ENCODE assay signal across 1 cellular context in the genomic region with DNA sequence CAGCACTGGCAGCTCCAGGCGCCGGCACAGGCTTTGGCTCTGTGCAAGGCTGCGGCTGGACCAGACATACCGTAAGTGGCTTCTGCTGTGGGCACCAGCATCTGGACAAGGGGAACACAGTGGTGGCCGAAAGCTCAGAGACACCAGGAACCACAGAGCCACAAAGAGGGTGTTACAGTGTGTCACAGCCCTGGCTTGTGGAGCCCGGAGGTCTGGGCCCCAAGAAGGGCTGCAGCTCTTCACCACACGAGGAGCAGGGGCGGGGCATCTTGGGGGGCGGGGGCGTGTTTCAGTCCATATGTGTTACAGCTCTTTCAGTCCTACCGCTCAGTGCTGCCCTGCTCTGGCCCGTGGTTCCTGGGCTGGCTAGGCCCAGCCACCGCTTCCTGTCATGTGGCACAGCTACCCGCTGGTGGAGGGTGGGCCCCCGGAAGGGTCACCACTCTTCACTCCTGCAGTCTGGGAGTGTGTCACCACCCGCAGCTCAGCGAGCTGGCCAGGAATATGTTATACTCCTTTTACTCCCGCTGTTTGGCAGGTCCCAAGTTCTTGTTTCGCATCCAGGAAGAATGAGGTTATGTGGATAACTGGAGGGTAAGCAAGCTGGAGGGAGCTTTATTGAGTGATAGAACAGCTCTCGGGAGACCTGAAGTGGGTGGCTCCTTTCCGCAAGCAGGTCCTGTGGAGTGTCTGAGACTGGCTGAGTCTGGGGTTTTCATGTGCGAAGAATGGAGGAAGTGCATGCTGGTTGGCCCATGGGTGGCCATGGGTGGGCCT.
TF ChIP-seq lines count a peak whose summit lies in the region.

No MANE protein-coding gene starts in this region.

TF ChIP-seq in HepG2, 621 proteins besides CTCF, POLR2A, EP300 and RAD21 (continued from another document and continues in another):
- TF ChIP-seq, protein P1, sequence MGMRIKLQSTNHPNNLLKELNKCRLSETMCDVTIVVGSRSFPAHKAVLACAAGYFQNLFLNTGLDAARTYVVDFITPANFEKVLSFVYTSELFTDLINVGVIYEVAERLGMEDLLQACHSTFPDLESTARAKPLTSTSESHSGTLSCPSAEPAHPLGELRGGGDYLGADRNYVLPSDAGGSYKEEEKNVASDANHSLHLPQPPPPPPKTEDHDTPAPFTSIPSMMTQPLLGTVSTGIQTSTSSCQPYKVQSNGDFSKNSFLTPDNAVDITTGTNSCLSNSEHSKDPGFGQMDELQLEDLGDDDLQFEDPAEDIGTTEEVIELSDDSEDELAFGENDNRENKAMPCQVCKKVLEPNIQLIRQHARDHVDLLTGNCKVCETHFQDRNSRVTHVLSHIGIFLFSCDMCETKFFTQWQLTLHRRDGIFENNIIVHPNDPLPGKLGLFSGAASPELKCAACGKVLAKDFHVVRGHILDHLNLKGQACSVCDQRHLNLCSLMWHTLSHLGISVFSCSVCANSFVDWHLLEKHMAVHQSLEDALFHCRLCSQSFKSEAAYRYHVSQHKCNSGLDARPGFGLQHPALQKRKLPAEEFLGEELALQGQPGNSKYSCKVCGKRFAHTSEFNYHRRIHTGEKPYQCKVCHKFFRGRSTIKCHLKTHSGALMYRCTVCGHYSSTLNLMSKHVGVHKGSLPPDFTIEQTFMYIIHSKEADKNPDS (CRISPR knock-in tag; IDR thresholded peaks at IDR 0.05): no peak
- TF ChIP-seq SRSF1 (optimal IDR thresholded peaks at IDR 0.05; ENCODE audit: low read depth, low read length): peak; percentile 21
- TF ChIP-seq ZNF468 (CRISPR knock-in tag; IDR thresholded peaks at IDR 0.05): no peak
- peak; percentile 57; the same call in 1 of the 2 replicates for TF ChIP-seq ZNF431 (CRISPR knock-in tag; IDR thresholded peaks at IDR 0.05; ENCODE audit: borderline replicate concordance, low read depth)
- TF ChIP-seq SKI (IDR thresholded peaks at IDR 0.05; ENCODE audit: partially characterized antibody): peak; percentile 77
- TF ChIP-seq, protein P2, sequence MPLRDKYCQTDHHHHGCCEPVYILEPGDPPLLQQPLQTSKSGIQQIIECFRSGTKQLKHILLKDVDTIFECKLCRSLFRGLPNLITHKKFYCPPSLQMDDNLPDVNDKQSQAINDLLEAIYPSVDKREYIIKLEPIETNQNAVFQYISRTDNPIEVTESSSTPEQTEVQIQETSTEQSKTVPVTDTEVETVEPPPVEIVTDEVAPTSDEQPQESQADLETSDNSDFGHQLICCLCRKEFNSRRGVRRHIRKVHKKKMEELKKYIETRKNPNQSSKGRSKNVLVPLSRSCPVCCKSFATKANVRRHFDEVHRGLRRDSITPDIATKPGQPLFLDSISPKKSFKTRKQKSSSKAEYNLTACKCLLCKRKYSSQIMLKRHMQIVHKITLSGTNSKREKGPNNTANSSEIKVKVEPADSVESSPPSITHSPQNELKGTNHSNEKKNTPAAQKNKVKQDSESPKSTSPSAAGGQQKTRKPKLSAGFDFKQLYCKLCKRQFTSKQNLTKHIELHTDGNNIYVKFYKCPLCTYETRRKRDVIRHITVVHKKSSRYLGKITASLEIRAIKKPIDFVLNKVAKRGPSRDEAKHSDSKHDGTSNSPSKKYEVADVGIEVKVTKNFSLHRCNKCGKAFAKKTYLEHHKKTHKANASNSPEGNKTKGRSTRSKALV (CRISPR knock-in tag; IDR thresholded peaks at IDR 0.05): peak; percentile 61; the same call in 1 of the 2 replicates
- TF ChIP-seq, protein P3, sequence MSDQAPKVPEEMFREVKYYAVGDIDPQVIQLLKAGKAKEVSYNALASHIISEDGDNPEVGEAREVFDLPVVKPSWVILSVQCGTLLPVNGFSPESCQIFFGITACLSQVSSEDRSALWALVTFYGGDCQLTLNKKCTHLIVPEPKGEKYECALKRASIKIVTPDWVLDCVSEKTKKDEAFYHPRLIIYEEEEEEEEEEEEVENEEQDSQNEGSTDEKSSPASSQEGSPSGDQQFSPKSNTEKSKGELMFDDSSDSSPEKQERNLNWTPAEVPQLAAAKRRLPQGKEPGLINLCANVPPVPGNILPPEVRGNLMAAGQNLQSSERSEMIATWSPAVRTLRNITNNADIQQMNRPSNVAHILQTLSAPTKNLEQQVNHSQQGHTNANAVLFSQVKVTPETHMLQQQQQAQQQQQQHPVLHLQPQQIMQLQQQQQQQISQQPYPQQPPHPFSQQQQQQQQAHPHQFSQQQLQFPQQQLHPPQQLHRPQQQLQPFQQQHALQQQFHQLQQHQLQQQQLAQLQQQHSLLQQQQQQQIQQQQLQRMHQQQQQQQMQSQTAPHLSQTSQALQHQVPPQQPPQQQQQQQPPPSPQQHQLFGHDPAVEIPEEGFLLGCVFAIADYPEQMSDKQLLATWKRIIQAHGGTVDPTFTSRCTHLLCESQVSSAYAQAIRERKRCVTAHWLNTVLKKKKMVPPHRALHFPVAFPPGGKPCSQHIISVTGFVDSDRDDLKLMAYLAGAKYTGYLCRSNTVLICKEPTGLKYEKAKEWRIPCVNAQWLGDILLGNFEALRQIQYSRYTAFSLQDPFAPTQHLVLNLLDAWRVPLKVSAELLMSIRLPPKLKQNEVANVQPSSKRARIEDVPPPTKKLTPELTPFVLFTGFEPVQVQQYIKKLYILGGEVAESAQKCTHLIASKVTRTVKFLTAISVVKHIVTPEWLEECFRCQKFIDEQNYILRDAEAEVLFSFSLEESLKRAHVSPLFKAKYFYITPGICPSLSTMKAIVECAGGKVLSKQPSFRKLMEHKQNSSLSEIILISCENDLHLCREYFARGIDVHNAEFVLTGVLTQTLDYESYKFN (CRISPR knock-in tag; conservative IDR thresholded peaks at IDR 0.05): peak; percentile 62
- TF ChIP-seq ZNF704 (CRISPR knock-in tag; IDR thresholded peaks at IDR 0.05; ENCODE audit: borderline replicate concordance): peak; percentile 31; the same call in 1 of the 2 replicates
- TF ChIP-seq ZNF121 (CRISPR knock-in tag; IDR thresholded peaks at IDR 0.05): peak; percentile 83
- no peak for TF ChIP-seq GTF2F1 (IDR thresholded peaks at IDR 0.05; ENCODE audit: low read length)
- TF ChIP-seq, protein P4, sequence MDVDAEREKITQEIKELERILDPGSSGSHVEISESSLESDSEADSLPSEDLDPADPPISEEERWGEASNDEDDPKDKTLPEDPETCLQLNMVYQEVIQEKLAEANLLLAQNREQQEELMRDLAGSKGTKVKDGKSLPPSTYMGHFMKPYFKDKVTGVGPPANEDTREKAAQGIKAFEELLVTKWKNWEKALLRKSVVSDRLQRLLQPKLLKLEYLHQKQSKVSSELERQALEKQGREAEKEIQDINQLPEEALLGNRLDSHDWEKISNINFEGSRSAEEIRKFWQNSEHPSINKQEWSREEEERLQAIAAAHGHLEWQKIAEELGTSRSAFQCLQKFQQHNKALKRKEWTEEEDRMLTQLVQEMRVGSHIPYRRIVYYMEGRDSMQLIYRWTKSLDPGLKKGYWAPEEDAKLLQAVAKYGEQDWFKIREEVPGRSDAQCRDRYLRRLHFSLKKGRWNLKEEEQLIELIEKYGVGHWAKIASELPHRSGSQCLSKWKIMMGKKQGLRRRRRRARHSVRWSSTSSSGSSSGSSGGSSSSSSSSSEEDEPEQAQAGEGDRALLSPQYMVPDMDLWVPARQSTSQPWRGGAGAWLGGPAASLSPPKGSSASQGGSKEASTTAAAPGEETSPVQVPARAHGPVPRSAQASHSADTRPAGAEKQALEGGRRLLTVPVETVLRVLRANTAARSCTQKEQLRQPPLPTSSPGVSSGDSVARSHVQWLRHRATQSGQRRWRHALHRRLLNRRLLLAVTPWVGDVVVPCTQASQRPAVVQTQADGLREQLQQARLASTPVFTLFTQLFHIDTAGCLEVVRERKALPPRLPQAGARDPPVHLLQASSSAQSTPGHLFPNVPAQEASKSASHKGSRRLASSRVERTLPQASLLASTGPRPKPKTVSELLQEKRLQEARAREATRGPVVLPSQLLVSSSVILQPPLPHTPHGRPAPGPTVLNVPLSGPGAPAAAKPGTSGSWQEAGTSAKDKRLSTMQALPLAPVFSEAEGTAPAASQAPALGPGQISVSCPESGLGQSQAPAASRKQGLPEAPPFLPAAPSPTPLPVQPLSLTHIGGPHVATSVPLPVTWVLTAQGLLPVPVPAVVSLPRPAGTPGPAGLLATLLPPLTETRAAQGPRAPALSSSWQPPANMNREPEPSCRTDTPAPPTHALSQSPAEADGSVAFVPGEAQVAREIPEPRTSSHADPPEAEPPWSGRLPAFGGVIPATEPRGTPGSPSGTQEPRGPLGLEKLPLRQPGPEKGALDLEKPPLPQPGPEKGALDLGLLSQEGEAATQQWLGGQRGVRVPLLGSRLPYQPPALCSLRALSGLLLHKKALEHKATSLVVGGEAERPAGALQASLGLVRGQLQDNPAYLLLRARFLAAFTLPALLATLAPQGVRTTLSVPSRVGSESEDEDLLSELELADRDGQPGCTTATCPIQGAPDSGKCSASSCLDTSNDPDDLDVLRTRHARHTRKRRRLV (CRISPR knock-in tag; IDR thresholded peaks at IDR 0.05): peak; percentile 60; the same call in 1 of the 2 replicates
- 0 out of 4 replicates have a peak, but pooled peaks of 1 of the 2 experiments have one; percentile 9 for TF ChIP-seq MAFK (conservative IDR thresholded peaks at IDR 0.05 in 1 of 2, IDR thresholded peaks at IDR 0.05 in 1 of 2; ENCODE audit: low read length in 2 of 2)
- TF ChIP-seq POLR2AphosphoS5 (IDR thresholded peaks at IDR 0.05; ENCODE audit: low read depth, low read length): peak; percentile 98
- TF ChIP-seq ZNF605 (CRISPR knock-in tag; IDR thresholded peaks at IDR 0.05): peak; percentile 82
- TF ChIP-seq POGZ (CRISPR knock-in tag; IDR thresholded peaks at IDR 0.05): peak; percentile 57; the same call in 1 of the 2 replicates
- peak; percentile 69 for TF ChIP-seq KMT2B (CRISPR knock-in tag; IDR thresholded peaks at IDR 0.05)
- peak; percentile 60; the same call in 1 of the 2 replicates for TF ChIP-seq ZMYM2 (CRISPR knock-in tag; IDR thresholded peaks at IDR 0.05)
- TF ChIP-seq ZFP37 (CRISPR knock-in tag; IDR thresholded peaks at IDR 0.05; ENCODE audit: borderline replicate concordance): no peak
- TF ChIP-seq NFKB2 (CRISPR knock-in tag; IDR thresholded peaks at IDR 0.05; ENCODE audit: borderline replicate concordance): no peak; the same call in 1 of the 2 replicates
- TF ChIP-seq, protein P5, sequence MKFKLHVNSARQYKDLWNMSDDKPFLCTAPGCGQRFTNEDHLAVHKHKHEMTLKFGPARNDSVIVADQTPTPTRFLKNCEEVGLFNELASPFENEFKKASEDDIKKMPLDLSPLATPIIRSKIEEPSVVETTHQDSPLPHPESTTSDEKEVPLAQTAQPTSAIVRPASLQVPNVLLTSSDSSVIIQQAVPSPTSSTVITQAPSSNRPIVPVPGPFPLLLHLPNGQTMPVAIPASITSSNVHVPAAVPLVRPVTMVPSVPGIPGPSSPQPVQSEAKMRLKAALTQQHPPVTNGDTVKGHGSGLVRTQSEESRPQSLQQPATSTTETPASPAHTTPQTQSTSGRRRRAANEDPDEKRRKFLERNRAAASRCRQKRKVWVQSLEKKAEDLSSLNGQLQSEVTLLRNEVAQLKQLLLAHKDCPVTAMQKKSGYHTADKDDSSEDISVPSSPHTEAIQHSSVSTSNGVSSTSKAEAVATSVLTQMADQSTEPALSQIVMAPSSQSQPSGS (CRISPR knock-in tag; IDR thresholded peaks at IDR 0.05): peak; percentile 69; the same call in 1 of the 2 replicates
- peak; percentile 37; the same call in 1 of the 2 replicates for TF ChIP-seq HMG20A (CRISPR knock-in tag; IDR thresholded peaks at IDR 0.05; ENCODE audit: borderline replicate concordance)
- 0 out of 2 replicates have a peak, but pooled peaks have one; percentile 88 for TF ChIP-seq ZSCAN9 (CRISPR knock-in tag; IDR thresholded peaks at IDR 0.05; ENCODE audit: borderline replicate concordance)
- peak; percentile 57 for TF ChIP-seq IRF2 (CRISPR knock-in tag; IDR thresholded peaks at IDR 0.05)
- TF ChIP-seq ZNF281 (CRISPR knock-in tag; IDR thresholded peaks at IDR 0.05; ENCODE audit: borderline replicate concordance): peak; percentile 26; the same call in 1 of the 2 replicates
- TF ChIP-seq HNRNPUL1 (IDR thresholded peaks at IDR 0.05; ENCODE audit: low read depth, low read length): no peak
- TF ChIP-seq NR2F1 (CRISPR knock-in tag; IDR thresholded peaks at IDR 0.05): peak in 1 of 2 experiments; percentile 51; a peak in 1 of 4 replicates
- peak; percentile 61; the same call in 1 of the 2 replicates for TF ChIP-seq KLF12 (CRISPR knock-in tag; IDR thresholded peaks at IDR 0.05; ENCODE audit: borderline replicate concordance)
- TF ChIP-seq RAD51 (IDR thresholded peaks at IDR 0.05; ENCODE audit: borderline replicate concordance): peak; percentile 51
- TF ChIP-seq NR2C2 (CRISPR knock-in tag; IDR thresholded peaks at IDR 0.05; ENCODE audit: borderline replicate concordance): peak; percentile 78; the same call in 1 of the 2 replicates
- 0 out of 2 replicates have a peak, but pooled peaks have one; percentile 28 for TF ChIP-seq CEBPG (CRISPR knock-in tag; IDR thresholded peaks at IDR 0.05)
- 0 out of 2 replicates have a peak, but pooled peaks have one; percentile 67 for TF ChIP-seq ZNF546 (CRISPR knock-in tag; conservative IDR thresholded peaks at IDR 0.05)
- peak; percentile 81; the same call in 1 of the 2 replicates for TF ChIP-seq ZNF350 (CRISPR knock-in tag; IDR thresholded peaks at IDR 0.05; ENCODE audit: borderline replicate concordance, low read depth)
- TF ChIP-seq SNAI1 (CRISPR knock-in tag; IDR thresholded peaks at IDR 0.05; ENCODE audit: borderline replicate concordance): 0 out of 2 replicates have a peak, but pooled peaks have one; percentile 45
- 0 out of 2 replicates have a peak, but pooled peaks have one; percentile 10 for TF ChIP-seq ZNF740 (CRISPR knock-in tag; IDR thresholded peaks at IDR 0.05)
- TF ChIP-seq KMT2A (CRISPR knock-in tag; IDR thresholded peaks at IDR 0.05): 0 out of 2 replicates have a peak, but pooled peaks have one; percentile 34
